Comparison of ENCODE assay signal across 29 cellular contexts in the genomic region with DNA sequence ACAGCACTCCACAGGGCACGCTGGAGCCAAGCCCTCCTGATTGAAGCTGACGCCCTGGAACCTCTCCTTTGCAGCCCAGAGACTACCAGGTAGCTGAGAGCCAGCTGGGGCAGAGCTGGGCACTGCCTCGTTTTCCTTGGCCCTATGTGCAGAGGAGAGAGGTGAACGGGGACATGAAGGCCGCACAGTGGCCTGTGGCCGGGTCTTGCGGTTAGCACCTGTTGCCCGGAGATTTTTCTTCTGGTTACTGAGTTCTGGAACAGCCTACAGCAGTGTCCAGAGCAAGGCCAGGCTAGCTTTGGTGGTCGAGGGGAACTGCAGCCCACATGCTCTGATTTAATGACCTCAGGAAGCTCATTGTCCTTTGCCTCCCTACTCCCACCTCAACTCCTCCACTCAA.
"Had no signal": no experiment of that assay in that cellular context is flagged by ENCODE, and none has a peak within 500 bp of the region (broad histone marks: within the 10 kb centered on the region; RNA-seq: fewer than 3 reads in every experiment).

No MANE protein-coding gene starts in this region.

- DNase-seq: activated CD4-positive, alpha-beta memory T cell treated with anti-CD3 and anti-CD28 coated beads for 36 hours; activated CD4-positive, alpha-beta T cell treated with anti-CD3 and anti-CD28 coated beads for 36 hours; activated CD4-positive, alpha-beta T cell treated with anti-CD3 and anti-CD28 coated beads, Interleukin-2, amount 10 ng/mL, durations not matched to agents 24 days and 14 days; activated CD4-positive, CD25-positive, alpha-beta regulatory T cell; activated CD4-positive, CD25-positive, alpha-beta regulatory T cell treated with anti-CD3 and anti-CD28 coated beads, Interleukin-2, amount 50 U/mL, for 72 hours; activated CD8-positive, alpha-beta memory T cell treated with anti-CD3 and anti-CD28 coated beads, Interleukin-2, amount 10 ng/mL, durations not matched to agents 7 days and 5 days; activated CD8-positive, alpha-beta memory T cell treated with anti-CD3 and anti-CD28 coated beads, Interleukin-2, amount 50 U/mL, for 4 hours; activated CD8-positive, alpha-beta T cell treated with anti-CD3 and anti-CD28 coated beads, Interleukin-2, amount 10 ng/mL, durations not matched to agents 7 days and 5 days; activated effector memory CD4-positive, alpha-beta T cell treated with anti-CD3 and anti-CD28 coated beads, Interleukin-2, amount 50 U/mL, for 16 hours; activated naive CD4-positive, alpha-beta T cell treated with anti-CD3 and anti-CD28 coated beads for 36 hours; activated naive CD8-positive, alpha-beta T cell treated with anti-CD3 and anti-CD28 coated beads for 36 hours; activated naive CD8-positive, alpha-beta T cell treated with anti-CD3 and anti-CD28 coated beads, Interleukin-2, amount 50 U/mL, for 24 hours; activated T-cell treated with anti-CD3 and anti-CD28 coated beads, Interleukin-2, amount 50 U/mL, for 1 hour; activated T-cell treated with anti-CD3 and anti-CD28 coated beads, Interleukin-2, amount 50 U/mL, for 48 hours; adrenal gland; aorta; body of pancreas; caudate nucleus; cortex of kidney; dermis blood vessel endothelial cell; effector CD4-positive, alpha-beta T cell; effector memory CD8-positive, alpha-beta T cell; esophagus squamous epithelium; foreskin melanocyte; heart right ventricle; T-helper 17 cell; T1000 had no signal

- ATAC-seq: activated CD4-positive, alpha-beta T cell treated with anti-CD3 and anti-CD28 coated beads for 36 hours; activated CD8-positive, alpha-beta memory T cell treated with anti-CD3 and anti-CD28 coated beads, Interleukin-2, amount 10 ng/mL, durations not matched to agents 7 days and 5 days; activated CD8-positive, alpha-beta T cell treated with anti-CD3 and anti-CD28 coated beads, Interleukin-2, amount 10 ng/mL, durations not matched to agents 7 days and 5 days; activated naive CD8-positive, alpha-beta T cell treated with anti-CD3 and anti-CD28 coated beads, Interleukin-2, amount 50 U/mL, for 24 hours; body of pancreas; effector memory CD8-positive, alpha-beta T cell; gastroesophageal sphincter; heart right ventricle; T-helper 17 cell had no signal

- H3K36me3 ChIP-seq: adrenal gland had no signal

- H3K27ac ChIP-seq: adrenal gland, body of pancreas, epithelial cell of prostate, esophagus squamous epithelium, gastroesophageal sphincter, heart right ventricle had no signal

- H3K4me1 ChIP-seq: adrenal gland, esophagus squamous epithelium had no signal

- H3K27me3 ChIP-seq: adrenal gland, body of pancreas, gastroesophageal sphincter, heart right ventricle had no signal

- H3K9me3 ChIP-seq: adrenal gland, body of pancreas, esophagus squamous epithelium, gastroesophageal sphincter, heart right ventricle had no signal

- H3K4me3 ChIP-seq: adrenal gland, body of pancreas, esophagus squamous epithelium, gastroesophageal sphincter, heart right ventricle had no signal
